Comparison of ENCODE assay signal across 8 cellular contexts in the genomic region with DNA sequence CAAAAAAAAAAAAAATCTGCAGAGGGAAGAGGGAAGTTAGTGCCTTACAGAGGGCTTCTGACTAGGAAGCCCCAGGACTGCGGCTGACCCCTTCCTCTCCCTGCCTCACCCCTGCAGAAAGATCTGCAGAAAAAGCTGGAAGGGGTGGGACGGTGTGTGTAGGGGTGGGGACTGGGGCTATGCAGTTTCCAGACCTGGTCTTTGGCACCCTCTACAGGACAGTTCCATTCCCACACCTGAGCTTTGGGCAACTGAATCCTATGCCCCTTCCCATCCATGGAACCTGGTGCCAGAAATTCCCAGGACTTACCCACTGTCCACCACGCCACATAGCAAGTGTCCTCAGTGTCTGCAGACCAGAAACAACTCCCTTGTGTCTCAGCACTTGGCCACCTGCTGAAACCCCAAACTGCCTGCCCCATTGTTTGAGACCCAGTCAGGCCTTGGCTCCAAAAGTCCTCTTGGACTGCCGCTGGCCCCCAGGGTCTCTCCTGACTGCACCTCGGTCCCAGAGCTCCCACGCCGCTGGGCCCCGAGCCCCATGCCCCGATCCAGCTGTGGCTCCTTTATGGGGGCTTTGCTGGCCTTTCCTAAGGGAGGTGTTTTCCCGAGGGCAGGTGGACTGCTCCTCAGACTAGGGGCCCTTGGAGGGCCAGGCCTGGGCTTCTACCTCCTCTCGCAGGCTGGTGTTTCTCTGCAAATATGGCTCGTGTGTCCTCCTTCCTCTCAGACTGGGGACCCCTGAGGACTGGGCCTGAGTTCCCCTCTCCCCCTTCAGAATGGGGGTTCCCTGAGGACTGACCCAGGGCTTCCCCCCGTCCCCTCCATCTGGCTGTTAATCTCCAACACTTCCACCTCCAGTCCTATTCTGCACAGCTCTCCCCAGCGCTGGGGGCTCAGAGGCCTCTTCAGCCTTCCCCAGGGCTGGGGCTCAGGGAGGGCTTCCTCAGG.
DNase-seq lines count a peak whose midpoint lies in the region; ATAC-seq, FAIRE-seq and TF ChIP-seq lines count a peak whose summit lies in the region.
"Not testable (repeated sequence)": the region's sequence is repeated elsewhere in the genome, so short reads cannot be mapped to it uniquely, and the experiment has no call there.

No MANE protein-coding gene starts in this region.

- DNase-seq in COR-L47 (lab: John Stamatoyannopoulos, UW) (peak; percentile 21), GM19239 (ENCODE audit: insufficient read length, low spot score) (peak; percentile 14), LNCaP clone FGC (ENCODE audit: low read depth) (peak; percentile 10), PC-9 (peak in 1 of 2 experiments; percentile 51), endothelial cell (ENCODE audit: low spot score) (peak; percentile 59), HepG2 (ENCODE audit: low spot score) (peak; percentile 25), tibial nerve (ENCODE audit: low spot score in 2 of 2) (peak in 1 of 2 donors; percentile 23)
- DNase-seq in activated T-cell treated with anti-CD3 and anti-CD28 coated beads, Interleukin-2, amount 50 U/mL, for 48 hours: peak; percentile 29 to 44

- H3K4me1 ChIP-seq in PC-9 (replicated peaks; ENCODE audit: insufficient read depth); tibial nerve: not testable (repeated sequence)
- H3K4me1 ChIP-seq in HepG2 (ENCODE audit: insufficient read depth, low read length): peaks cover 11% of the 10 kb centered on the region

- TF ChIP-seq POLR2A in HepG2 (IDR thresholded peaks at IDR 0.05; ENCODE audit: insufficient read depth in 1 of 2, low read depth in 2 of 2, low read length in 2 of 2); tibial nerve (IDR thresholded peaks at IDR 0.05): not testable (repeated sequence)

- CTCF ChIA-PET in PC-9 (lab: Charles Lee): not testable (repeated sequence)
- CTCF ChIA-PET in HepG2 (lab: Yijun Ruan, JAX; ENCODE audit: low intra/inter-chr PET ratio, low total read pairs): interaction anchor here (0.6 kb wide), 1 partner anchor 333 kb away, joined by 4 read pairs; no protein-coding TSS in a partner anchor

- H3K4me1 Mint-ChIP-seq in endothelial cell (ENCODE audit: unreplicated experiment): not testable (repeated sequence)

- ATAC-seq in HepG2: not testable (repeated sequence)

- TF ChIP-seq EP300 in HepG2 (IDR thresholded peaks at IDR 0.05; ENCODE audit: low read depth in 2 of 2, low read length in 2 of 2); HepG2 (CRISPR knock-in tag; IDR thresholded peaks at IDR 0.05; ENCODE audit: borderline replicate concordance); tibial nerve (IDR thresholded peaks at IDR 0.05): not testable (repeated sequence)

- not testable (repeated sequence) for FAIRE-seq in GM19239 (lab: Jason Lieb, UNC); HepG2 (lab: Jason Lieb, UNC)

- H3K9me3 ChIP-seq in PC-9 (ENCODE audit: insufficient read depth, low read depth); HepG2 (ENCODE audit: low read length); tibial nerve: not testable (repeated sequence)

- H3K4me3 Mint-ChIP-seq in endothelial cell (ENCODE audit: unreplicated experiment): not testable (repeated sequence)

- TF ChIP-seq RAD21 in HepG2 (CRISPR knock-in tag; IDR thresholded peaks at IDR 0.05): not testable (repeated sequence)

- peaks cover 11% of the 10 kb centered on the region for H3K27me3 Mint-ChIP-seq in endothelial cell (ENCODE audit: unreplicated experiment)

- not testable (repeated sequence) for H3F3A ChIP-seq in PC-9 (ENCODE audit: insufficient read depth, low read depth)

- not testable (repeated sequence) for H3K9ac ChIP-seq in HepG2 (ENCODE audit: insufficient read depth, low read depth, low read length)

- 10% methylated on average over 13 of the region's 14 CpGs for WGBS in HepG2 (ENCODE audit: low lambda C conversion rate)
- 64 to 70% methylated on average over 8 to 14 of the region's 14 CpGs for WGBS in tibial nerve, 2 donors

- not testable (repeated sequence) for H2AFZ ChIP-seq in PC-9; HepG2 (ENCODE audit: low read length)

- not testable (repeated sequence) for H3K36me3 Mint-ChIP-seq in endothelial cell (ENCODE audit: low read depth, unreplicated experiment)

- POLR2A ChIA-PET in PC-9 (lab: Charles Lee; ENCODE audit: unreplicated experiment); HepG2 (lab: Yijun Ruan, JAX): not testable (repeated sequence)

- not testable (repeated sequence) for H4K20me1 ChIP-seq in PC-9 (ENCODE audit: insufficient read depth); HepG2 (ENCODE audit: insufficient read depth, low read length)

- TF ChIP-seq CTCF in LNCaP clone FGC (IDR thresholded peaks at IDR 0.05; ENCODE audit: control insufficient read depth, extremely low read depth, insufficient read depth) (peak; percentile 61), PC-9 (conservative IDR thresholded peaks at IDR 0.05) (peak; percentile 82), endothelial cell (IDR thresholded peaks at IDR 0.05; ENCODE audit: unreplicated experiment) (peak; percentile 37), HepG2 (CRISPR knock-in tag; IDR thresholded peaks at IDR 0.05) (peak; percentile 76), tibial nerve (IDR thresholded peaks at IDR 0.05) (peak; percentile 21 to 62 (median 56))

- H3K27me3 ChIP-seq in PC-9 (ENCODE audit: insufficient read depth, low read depth); HepG2 (ENCODE audit: control insufficient read depth in 1 of 2, insufficient read depth in 2 of 2, low read length in 2 of 2); tibial nerve: not testable (repeated sequence)

- not testable (repeated sequence) for BruUV-seq in PC-9 (replicated peaks; lab: Mats Ljungman, UMichigan); HepG2 (replicated peaks; lab: Mats Ljungman, UMichigan)

- H3K9me2 ChIP-seq in PC-9 (ENCODE audit: insufficient read depth): not testable (repeated sequence)

- H3K36me3 ChIP-seq in PC-9 (ENCODE audit: low read depth); HepG2 (replicated peaks in 1 of 2; ENCODE audit: control insufficient read depth in 1 of 2, insufficient read depth in 2 of 2, low read length in 2 of 2); tibial nerve: not testable (repeated sequence)

- in situ Hi-C loops in HepG2 (cut with HindIII; ENCODE audit: extremely low pct_ligation_motif_present, low pct_unique_long_range_greater_than_20kb): not testable (repeated sequence)

- not testable (repeated sequence) for H3K4me2 ChIP-seq in PC-9; HepG2 (ENCODE audit: low read depth, low read length)

- H3K79me2 ChIP-seq in PC-9 (ENCODE audit: low read depth); HepG2 (ENCODE audit: insufficient read depth, low read length): not testable (repeated sequence)

- not testable (repeated sequence) for H3K27ac ChIP-seq in PC-9; HepG2 (ENCODE audit: extremely low read length, insufficient read depth, low read length)
- peak overlapping the region in 1 of 4 donors; percentile 15 for H3K27ac ChIP-seq in tibial nerve

- not testable (repeated sequence) for H3K9me3 Mint-ChIP-seq in endothelial cell (ENCODE audit: unreplicated experiment)

- intact Hi-C loops in PC-9 (cut with micrococcal nuclease; ENCODE audit: unreplicated experiment); HepG2 (cut with micrococcal nuclease; ENCODE audit: unreplicated experiment): not testable (repeated sequence)

- H3K4me3 ChIP-seq in LNCaP clone FGC (ENCODE audit: low read depth, low read length); PC-9; HepG2 (replicated peaks in 1 of 3; ENCODE audit: insufficient read depth in 1 of 3, low read depth in 2 of 3, low read length in 3 of 3); tibial nerve: not testable (repeated sequence)

- H3K27ac Mint-ChIP-seq in endothelial cell (ENCODE audit: unreplicated experiment): not testable (repeated sequence)

TF ChIP-seq in HepG2, 621 proteins besides CTCF, POLR2A, EP300 and RAD21:
- TF ChIP-seq SMC3 (IDR thresholded peaks at IDR 0.05; ENCODE audit: low read length) (peak; percentile 44; the same call in 1 of the 2 replicates), STAG1 (CRISPR knock-in tag; IDR thresholded peaks at IDR 0.05) (peak; percentile 83), ZSCAN25 (CRISPR knock-in tag; IDR thresholded peaks at IDR 0.05) (peak; percentile 97)
